1 cellular context compared by ENCODE assay signal in genomic region chr16:14562691-14563491, GRCh38.
TF ChIP-seq lines count a peak whose summit lies in the region.

No MANE protein-coding gene starts in this region.

TF ChIP-seq in SK-N-SH treated with all-trans-retinoic acid at 6 μM for 48 hours, 23 proteins besides CTCF, POLR2A, EP300 and RAD21 (continued from another document):
- TF ChIP-seq CREB5 (CRISPR knock-in tag; IDR thresholded peaks at IDR 0.05; ENCODE audit: low read depth) (no peak), GLIS3 (CRISPR knock-in tag; IDR thresholded peaks at IDR 0.05) (no peak)
